ENCODE assay signal across 30 cellular contexts in the genomic region with DNA sequence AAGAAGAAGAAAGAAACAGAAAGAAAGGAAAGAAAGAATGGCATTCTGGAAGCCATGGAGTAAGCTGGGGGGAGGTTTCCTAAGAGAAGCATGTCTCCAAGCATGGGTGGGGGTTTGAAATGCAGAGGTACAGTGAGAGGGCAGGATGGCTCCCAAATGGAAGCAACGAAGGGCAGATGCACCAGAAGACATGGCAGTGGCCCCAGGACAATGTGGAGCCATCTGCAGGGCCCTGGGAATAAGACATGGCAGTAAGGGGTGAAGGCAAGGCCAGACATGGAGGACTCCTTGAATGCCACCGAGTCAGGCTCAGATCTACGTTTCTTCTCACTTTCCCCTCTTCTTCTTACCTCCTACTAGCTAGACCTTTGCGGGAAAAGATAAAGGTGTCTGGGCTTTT. TPM values are rescaled to one million over a fixed set of nuclear protein-coding genes. Genes with fewer than 3 reads are reported as not detected.
"Had no signal": no experiment of that assay in that cellular context is flagged by ENCODE, and none has a peak within 500 bp of the region (broad histone marks: within the 10 kb centered on the region; RNA-seq: fewer than 3 reads in every experiment).

No MANE protein-coding gene starts in this region.

- FAIRE-seq: colon, endometrium, islet of Langerhans, keratinocyte had no signal

- H3K36me3 ChIP-seq: esophagus squamous epithelium, gastrocnemius medialis, heart right ventricle, left lung, lower lobe of right lung had no signal

- DNase-seq: dermis blood vessel endothelial cell; dorsolateral prefrontal cortex; effector CD4-positive, alpha-beta T cell; effector memory CD4-positive, alpha-beta T cell; erythroblast; esophagus squamous epithelium; foreskin fibroblast; foreskin melanocyte; gastrocnemius medialis; glutamatergic neuron; head of caudate nucleus; heart right ventricle; hippocampal formation; left cardiac atrium; left lung; left ventricle myocardium superior; lower lobe of right lung; mesenchymal stem cell; mucosa of descending colon; naive thymus-derived CD4-positive, alpha-beta T cell had no signal

- H3K27ac ChIP-seq: coronary artery, dorsolateral prefrontal cortex, epithelial cell of prostate, esophagus squamous epithelium, gastrocnemius medialis, heart right ventricle, left lung, lower lobe of right lung had no signal

- H3K9me3 ChIP-seq: esophagus squamous epithelium, gastrocnemius medialis, heart right ventricle, left lung, lower lobe of right lung, mucosa of descending colon had no signal

- H3K4me3 ChIP-seq: coronary artery, dorsolateral prefrontal cortex, esophagus squamous epithelium, gastrocnemius medialis, heart right ventricle, left lung, lower lobe of right lung, mucosa of descending colon had no signal

RNA-seq across cellular contexts. Expression of a gene that starts 4.7 kb away (rescaled TPM):
- total RNA-seq: dermis blood vessel endothelial cell; esophagus mucosa; esophagus squamous epithelium; gastrocnemius medialis; glomerular endothelial cell; left cardiac atrium; lower lobe of right lung; lung microvascular endothelial cell; mesenteric fat pad; naive thymus-derived CD4-positive, alpha-beta T cell had no signal
- polyA plus RNA-seq: naive thymus-derived CD4-positive, alpha-beta T cell had no signal
